16 cellular contexts compared by ENCODE assay signal in the genomic region with DNA sequence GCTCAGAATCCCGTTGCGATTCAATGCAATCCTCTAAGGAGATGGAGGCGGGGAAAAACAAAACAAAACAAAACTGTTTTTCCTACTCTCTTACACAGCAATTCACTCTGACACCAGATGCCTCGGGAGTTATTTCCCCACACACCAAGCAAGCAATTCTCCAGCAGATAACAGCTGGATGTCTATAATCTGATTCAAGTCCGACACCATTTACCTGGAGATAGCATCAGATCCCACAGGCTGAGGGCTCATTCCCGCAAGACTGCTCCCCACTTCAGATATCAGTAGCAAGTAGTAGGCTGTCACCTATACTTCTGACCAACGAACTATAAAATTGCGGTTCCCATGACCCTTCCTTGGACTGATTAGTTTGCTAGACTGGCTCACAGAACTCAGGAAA.
"Had no signal": no experiment of that assay in that cellular context is flagged by ENCODE, and none has a peak within 500 bp of the region (broad histone marks: within the 10 kb centered on the region; RNA-seq: fewer than 3 reads in every experiment).

No MANE protein-coding gene starts in this region.

- H3K36me3 ChIP-seq: cardiac muscle cell, prostate gland, right atrium auricular region, suprapubic skin had no signal

- H3K27ac ChIP-seq: cardiac muscle cell, prostate gland, right atrium auricular region, suprapubic skin had no signal

- H3K27me3 ChIP-seq: cardiac muscle cell, right atrium auricular region, suprapubic skin had no signal

- ATAC-seq: activated CD4-positive, alpha-beta T cell treated with anti-CD3 and anti-CD28 coated beads for 36 hours; activated T-helper 17 cell treated with anti-CD3 and anti-CD28 coated beads, Interleukin-2, amount 50 U/mL, for 72 hours; left lobe of liver; stimulated activated naive CD8-positive, alpha-beta T cell treated with anti-CD3 and anti-CD28 coated beads, Interleukin-15, amount 100 ng/mL, for 72 hours had no signal

- H3K4me3 ChIP-seq: cardiac muscle cell, prostate gland, right atrium auricular region, suprapubic skin had no signal

- H3K9me3 ChIP-seq: prostate gland, right atrium auricular region, suprapubic skin had no signal

- DNase-seq: activated CD4-positive, alpha-beta T cell treated with anti-CD3 and anti-CD28 coated beads for 36 hours; activated CD4-positive, alpha-beta T cell treated with anti-CD3 and anti-CD28 coated beads, Interleukin-2, amount 50 U/mL, for 48 hours; activated naive CD4-positive, alpha-beta T cell; activated naive CD8-positive, alpha-beta T cell treated with anti-CD3 and anti-CD28 coated beads for 36 hours; amniotic stem cell; kidney; midbrain; nephron progenitor cell; occipital lobe; stimulated activated naive CD8-positive, alpha-beta T cell treated with anti-CD3 and anti-CD28 coated beads, Interleukin-15, amount 100 ng/mL, for 72 hours had no signal
